19 cellular contexts compared by ENCODE assay signal in the genomic region with DNA sequence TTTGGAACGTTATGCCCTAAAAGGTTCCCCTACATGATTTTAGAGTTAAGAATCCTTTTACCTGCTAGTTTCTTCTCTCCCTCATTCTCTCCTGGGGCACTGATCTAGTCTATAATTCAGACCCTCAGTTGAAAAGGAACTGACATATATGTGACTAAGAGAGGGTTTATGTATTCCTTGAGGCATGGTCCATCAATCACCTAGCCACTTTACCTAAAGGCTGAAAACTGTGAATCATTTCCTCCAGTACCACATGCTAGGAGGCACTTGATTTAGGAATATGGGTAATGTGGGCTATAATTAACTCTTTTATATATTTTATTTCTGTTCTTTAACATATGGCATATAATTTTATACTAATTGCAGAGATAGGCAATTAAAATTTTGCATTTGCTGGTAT.
"Had no signal": no experiment of that assay in that cellular context is flagged by ENCODE, and none has a peak within 500 bp of the region (broad histone marks: within the 10 kb centered on the region; RNA-seq: fewer than 3 reads in every experiment).

No MANE protein-coding gene starts in this region.

- H3K36me3 Mint-ChIP-seq: mesothelial cell of epicardium; natural killer cell treated with Interleukin-12 subunit alpha and Interleukin-12 subunit beta and Interleukin-15 and Interleukin-18, amount 100 ng/mL, for 72 hours had no signal

- H3K4me1 ChIP-seq: ascending aorta, parathyroid adenoma, sigmoid colon, thyroid gland had no signal

- H3K36me3 ChIP-seq: ascending aorta, cardiac muscle cell, sigmoid colon, thyroid gland had no signal

- H3K27me3 Mint-ChIP-seq: activated CD4-positive, alpha-beta T cell treated with anti-CD3 and anti-CD28 coated beads, Interleukin-2, amount 10 ng/mL, durations not matched to agents 7 days and 5 days; natural killer cell treated with Interleukin-12 subunit alpha and Interleukin-12 subunit beta and Interleukin-15 and Interleukin-18, amount 100 ng/mL, for 72 hours had no signal

- DNase-seq: activated CD4-positive, alpha-beta T cell treated with anti-CD3 and anti-CD28 coated beads, Interleukin-2, amount 10 ng/mL, durations not matched to agents 7 days and 5 days; activated CD8-positive, alpha-beta memory T cell treated with anti-CD3 and anti-CD28 coated beads for 24 hours; activated CD8-positive, alpha-beta memory T cell treated with anti-CD3 and anti-CD28 coated beads, Interleukin-2, amount 50 U/mL, for 48 hours; activated effector memory CD4-positive, alpha-beta T cell treated with anti-CD3 and anti-CD28 coated beads, Interleukin-2, amount 50 U/mL, for 16 hours; activated naive CD4-positive, alpha-beta T cell treated with anti-CD3 and anti-CD28 coated beads, Interleukin-2, amount 50 U/mL, for 16 hours; activated T-cell treated with anti-CD3 and anti-CD28 coated beads, Interleukin-2, amount 50 U/mL, for 48 hours; foreskin fibroblast; glutamatergic neuron; sigmoid colon; stimulated activated CD8-positive, alpha-beta memory T cell treated with anti-CD3 and anti-CD28 coated beads, Interleukin-4, amount 100 ng/mL, for 48 hours; stimulated activated naive CD4-positive, alpha-beta T cell; thyroid gland had no signal

- H3K27ac Mint-ChIP-seq: activated CD4-positive, alpha-beta T cell treated with anti-CD3 and anti-CD28 coated beads, Interleukin-2, amount 10 ng/mL, durations not matched to agents 7 days and 5 days; mesothelial cell of epicardium; natural killer cell treated with Interleukin-12 subunit alpha and Interleukin-12 subunit beta and Interleukin-15 and Interleukin-18, amount 100 ng/mL, for 72 hours had no signal

- H3K4me1 Mint-ChIP-seq: activated CD4-positive, alpha-beta T cell treated with anti-CD3 and anti-CD28 coated beads, Interleukin-2, amount 10 ng/mL, durations not matched to agents 7 days and 5 days had no signal

- H3K27me3 ChIP-seq: ascending aorta, cardiac muscle cell, sigmoid colon, thyroid gland had no signal

- H3K27ac ChIP-seq: ascending aorta, cardiac muscle cell, epithelial cell of prostate, parathyroid adenoma, sigmoid colon, thyroid gland had no signal

- H3K4me3 ChIP-seq: ascending aorta, cardiac muscle cell, lung, sigmoid colon, thyroid gland had no signal

- ATAC-seq: natural killer cell treated with Interleukin-12 subunit alpha and Interleukin-12 subunit beta and Interleukin-15 and Interleukin-18, amount 100 ng/mL, for 72 hours had no signal

- H3K9me3 Mint-ChIP-seq: activated CD4-positive, alpha-beta T cell treated with anti-CD3 and anti-CD28 coated beads, Interleukin-2, amount 10 ng/mL, durations not matched to agents 7 days and 5 days; mesothelial cell of epicardium; natural killer cell treated with Interleukin-12 subunit alpha and Interleukin-12 subunit beta and Interleukin-15 and Interleukin-18, amount 100 ng/mL, for 72 hours had no signal

- H3K4me3 Mint-ChIP-seq: activated CD4-positive, alpha-beta T cell treated with anti-CD3 and anti-CD28 coated beads, Interleukin-2, amount 10 ng/mL, durations not matched to agents 7 days and 5 days; mesothelial cell of epicardium; natural killer cell treated with Interleukin-12 subunit alpha and Interleukin-12 subunit beta and Interleukin-15 and Interleukin-18, amount 100 ng/mL, for 72 hours had no signal

- H3K9me3 ChIP-seq: ascending aorta, sigmoid colon, thyroid gland had no signal
